Comparison of ENCODE assay signal across 15 cellular contexts in genomic region chr4:10237131-10237530, GRCh38.
DNase-seq lines count a peak whose midpoint lies in the region; FAIRE-seq and TF ChIP-seq lines count a peak whose summit lies in the region.
"Had no signal": no experiment of that assay in that cellular context is flagged by ENCODE, and none has a peak within 500 bp of the region (broad histone marks: within the 10 kb centered on the region; RNA-seq: fewer than 3 reads in every experiment).

No MANE protein-coding gene starts in this region.

- DNase-seq in activated CD4-positive, alpha-beta T cell treated with anti-CD3 and anti-CD28 coated beads, Interleukin-2, amount 10 ng/mL, durations not matched to agents 24 days and 14 days: peak; percentile 36
- DNase-seq in activated CD4-positive, alpha-beta T cell treated with anti-CD3 and anti-CD28 coated beads for 4 hours: no peak
- DNase-seq in germinal center (ENCODE audit: low spot score) (peak; percentile 0), pons (ENCODE audit: low spot score) (peak; percentile 0), transverse colon (no peak), GM12892 (ENCODE audit: insufficient read length) (no peak), NCI-H226 (no peak)
- DNase-seq: CD4-positive, CD25-positive, alpha-beta regulatory T cell; DMS 273 treated with DMSO at 0.1 percent for 48 hours; H9; IMR-90 had no signal

- H3K9me3 Mint-ChIP-seq in activated CD4-positive, alpha-beta T cell treated with anti-CD3 and anti-CD28 coated beads, Interleukin-2, amount 10 ng/mL, durations not matched to agents 24 days and 14 days: no peaks in the 10 kb centered on the region
- H3K9me3 Mint-ChIP-seq: GM23338, H9 had no signal

- FAIRE-seq in GM12892 (lab: Jason Lieb, UNC): no peak
- FAIRE-seq: GM12878 had no signal

- TF ChIP-seq EP300 in transverse colon (IDR thresholded peaks at IDR 0.05; ENCODE audit: low read depth): no peak

- no peak overlapping the region for H3K4me3 ChIP-seq in transverse colon
- H3K4me3 ChIP-seq: BLaER1 treated with 17β-estradiol and CSF1 and Interleukin-3, amounts not matched to agents 10 nM and 100 nM; GM12878; GM23338 had no signal

- no peaks in the 10 kb centered on the region for H3K36me3 Mint-ChIP-seq in activated CD4-positive, alpha-beta T cell treated with anti-CD3 and anti-CD28 coated beads, Interleukin-2, amount 10 ng/mL, durations not matched to agents 24 days and 14 days (ENCODE audit: low read depth)
- H3K36me3 Mint-ChIP-seq: CD4-positive, CD25-positive, alpha-beta regulatory T cell had no signal

- TF ChIP-seq CTCF in transverse colon (IDR thresholded peaks at IDR 0.05): no peak

- H3K27me3 Mint-ChIP-seq in activated CD4-positive, alpha-beta T cell treated with anti-CD3 and anti-CD28 coated beads, Interleukin-2, amount 10 ng/mL, durations not matched to agents 24 days and 14 days: no peaks in the 10 kb centered on the region

- no peaks in the 10 kb centered on the region for H3K4me1 Mint-ChIP-seq in activated CD4-positive, alpha-beta T cell treated with anti-CD3 and anti-CD28 coated beads, Interleukin-2, amount 10 ng/mL, durations not matched to agents 24 days and 14 days
- H3K4me1 Mint-ChIP-seq: CD4-positive, CD25-positive, alpha-beta regulatory T cell; GM23338; H9 had no signal

- H3K4me1 ChIP-seq in transverse colon: no peaks in the 10 kb centered on the region
- H3K4me1 ChIP-seq: BLaER1 treated with 17β-estradiol and CSF1 and Interleukin-3, amounts not matched to agents 10 nM and 100 nM had no signal

- H3K9me3 ChIP-seq in transverse colon: no peaks in the 10 kb centered on the region
- H3K9me3 ChIP-seq: BLaER1 treated with 17β-estradiol and CSF1 and Interleukin-3, amounts not matched to agents 10 nM and 100 nM had no signal

- in situ Hi-C loops in transverse colon (cut with MboI; ENCODE audit: low pct_ligation_motif_present in 1 of 4, low pct_unique_long_range_greater_than_20kb in 1 of 4, low sequenced_read_pairs in 3 of 4): no loop called here

- 71 to 75% methylated on average over 1 of the region's 1 CpG for WGBS in transverse colon (ENCODE audit: low coverage in 1 of 2), 2 donors

- no peaks in the 10 kb centered on the region for H3K27me3 ChIP-seq in transverse colon
- H3K27me3 ChIP-seq: BLaER1 treated with 17β-estradiol and CSF1 and Interleukin-3, amounts not matched to agents 10 nM and 100 nM had no signal

- no peak overlapping the region for H3K4me3 Mint-ChIP-seq in activated CD4-positive, alpha-beta T cell treated with anti-CD3 and anti-CD28 coated beads, Interleukin-2, amount 10 ng/mL, durations not matched to agents 24 days and 14 days
- H3K4me3 Mint-ChIP-seq: CD4-positive, CD25-positive, alpha-beta regulatory T cell; GM23338; H9 had no signal

- H3K27ac Mint-ChIP-seq in activated CD4-positive, alpha-beta T cell treated with anti-CD3 and anti-CD28 coated beads, Interleukin-2, amount 10 ng/mL, durations not matched to agents 24 days and 14 days: no peak overlapping the region
- H3K27ac Mint-ChIP-seq: CD4-positive, CD25-positive, alpha-beta regulatory T cell; GM23338; H9 had no signal

- TF ChIP-seq POLR2A in transverse colon (IDR thresholded peaks at IDR 0.05) (no peak), GM12892 (IDR thresholded peaks at IDR 0.05; ENCODE audit: low read depth, low read length) (no peak)

- no peak overlapping the region for H3K27ac ChIP-seq in transverse colon
- H3K27ac ChIP-seq: 22Rv1; BLaER1 treated with 17β-estradiol and CSF1 and Interleukin-3, amounts not matched to agents 10 nM and 100 nM had no signal

- H3K36me3 ChIP-seq in transverse colon: no peaks in the 10 kb centered on the region
- H3K36me3 ChIP-seq: BLaER1 treated with 17β-estradiol and CSF1 and Interleukin-3, amounts not matched to agents 10 nM and 100 nM had no signal

- intact Hi-C loops in activated CD4-positive, alpha-beta T cell treated with anti-CD3 and anti-CD28 coated beads, Interleukin-2, amount 10 ng/mL, durations not matched to agents 24 days and 14 days (cut with micrococcal nuclease): no loop called here
- intact Hi-C loops in transverse colon (cut with DNase I; ENCODE audit: low total_unique reads): no loop called here

Comparison
In these comparisons a context has a peak if more than half of its experiments do, and no peak if none do; other contexts are left out.
1. DNase-seq: peak in activated CD4-positive, alpha-beta T cell treated with anti-CD3 and anti-CD28 coated beads, Interleukin-2, amount 10 ng/mL, durations not matched to agents 24 days and 14 days (single experiment), germinal center (single experiment) and pons (single experiment); none in activated CD4-positive, alpha-beta T cell treated with anti-CD3 and anti-CD28 coated beads for 4 hours (0 of 2), transverse colon (single experiment), GM12892 (single experiment) and NCI-H226 (single experiment).